8 cellular contexts compared by ENCODE assay signal in genomic region chr22:36856121-36856791, GRCh38. TPM values are rescaled to one million over a fixed set of nuclear protein-coding genes. Genes with fewer than 3 reads are reported as not detected.
DNase-seq lines count a peak whose midpoint lies in the region; ATAC-seq and TF ChIP-seq lines count a peak whose summit lies in the region.

No MANE protein-coding gene starts in this region.

- H3K9me3 Mint-ChIP-seq in Caco-2 (ENCODE audit: unreplicated experiment): peaks cover 10% of the 10 kb centered on the region

- peak; percentile 100 for TF ChIP-seq CTCF in Caco-2 (IDR thresholded peaks at IDR 0.05; ENCODE audit: insufficient read depth in 1 of 2, low read depth in 1 of 2, low read length in 1 of 2, severe bottlenecking in 1 of 2, unreplicated experiment in 1 of 2)

- peaks cover 1% of the 10 kb centered on the region; the same call in 1 of the 2 replicates for H3K27me3 ChIP-seq in Caco-2 (replicated peaks; ENCODE audit: control insufficient read depth, insufficient read depth, low read length)

- H3K27ac Mint-ChIP-seq in Caco-2 (ENCODE audit: unreplicated experiment): no peak overlapping the region

- H3K4me3 Mint-ChIP-seq in Caco-2 (ENCODE audit: unreplicated experiment): no peak overlapping the region

- peak; percentile 29 for ATAC-seq in HG03045 (IDR thresholded peaks at IDR 0.05; ENCODE audit: unreplicated experiment)
- ATAC-seq in left colon: peak; percentile 86
- ATAC-seq in GM21390 (IDR thresholded peaks at IDR 0.05; ENCODE audit: unreplicated experiment): no peak

- no peaks in the 10 kb centered on the region for H3K4me1 ChIP-seq in Caco-2

- no peaks in the 10 kb centered on the region for H3K9me3 ChIP-seq in Caco-2

- peaks cover 9% of the 10 kb centered on the region for H3K27me3 Mint-ChIP-seq in Caco-2 (ENCODE audit: insufficient read depth, unreplicated experiment)

- CTCF ChIA-PET in Caco-2 (lab: Charles Lee): interaction anchor here (0.5 to 1.5 kb wide), 20 partner anchors 9 to 315 kb away, joined by 3 to 20 read pairs (median 3); partner anchors contain the start of genes IFT27 and TST

- H3K36me3 Mint-ChIP-seq in Caco-2 (ENCODE audit: insufficient read depth, unreplicated experiment): no peaks in the 10 kb centered on the region

- POLR2A ChIA-PET in Caco-2 (lab: Charles Lee): no interaction called here

- no TSS peak for BruUV-seq in Caco-2 (replicated peaks; lab: Mats Ljungman, UMichigan)

- no peaks in the 10 kb centered on the region for H3K36me3 ChIP-seq in Caco-2 (ENCODE audit: control insufficient read depth, insufficient read depth, low read length)

- peak; percentile 73 to 92 for DNase-seq in Caco-2
- DNase-seq in NCI-H510A (lab: John Stamatoyannopoulos, UW): peak; percentile 5
- DNase-seq in activated CD4-positive, alpha-beta T cell treated with anti-CD3 and anti-CD28 coated beads for 1 hour: peak; percentile 90
- DNase-seq in central memory CD4-positive, alpha-beta T cell: peak; percentile 85
- DNase-seq in left colon: peak; percentile 78 to 95
- DNase-seq in stimulated activated CD4-positive, alpha-beta T cell treated with anti-CD3 and anti-CD28 coated beads, Interleukin-2, amount 100 ng/mL, for 48 hours: peak; percentile 99 to 100

- H3K4me1 Mint-ChIP-seq in Caco-2 (ENCODE audit: low read depth, unreplicated experiment): peaks cover 6% of the 10 kb centered on the region

- intact Hi-C loops in Caco-2 (cut with micrococcal nuclease; ENCODE audit: unreplicated experiment): loop anchor here (1.0 kb wide), 2 partner anchors 74 to 122 kb away; no protein-coding TSS in a partner anchor
- intact Hi-C loops in left colon (cut with DNase I, micrococcal nuclease): loop anchor here in 1 of 2 donors (5.0 to 10.0 kb wide), 2 partner anchors 71 to 121 kb away; no protein-coding TSS in a partner anchor

- no peak overlapping the region for H3K4me3 ChIP-seq in Caco-2 (ENCODE audit: low read depth, low read length)

RNA-seq across cellular contexts. Expression of gene NCF4, which starts 4.5 kb away (rescaled TPM):
- total RNA-seq in Caco-2 (2022) (not detected in 2 replicates), left colon (10 to 100 TPM in 1 of 2 donors, 1 to 10 TPM in 1; 6.3 to 11.2 TPM)

RNA-seq across cellular contexts. Expression of gene PVALB, which starts 39.4 kb away (rescaled TPM):
- total RNA-seq in Caco-2 (2022): not detected in 2 replicates
- not detected for total RNA-seq in left colon

RNA-seq across cellular contexts. Expression of gene CSF2RB, which starts 57.2 kb away (rescaled TPM):
- total RNA-seq in Caco-2 (2022): not detected in 2 replicates
- 1 to 10 TPM; 2.9 to 5.6 TPM for total RNA-seq in left colon

Comparison
In these comparisons a context has a peak if more than half of its experiments do, and no peak if none do; other contexts are left out.
1. DNase-seq: peak in every context shown above with its lines; median percentile 100 in stimulated activated CD4-positive, alpha-beta T cell treated with anti-CD3 and anti-CD28 coated beads, Interleukin-2, amount 100 ng/mL, for 48 hours; 90 in activated CD4-positive, alpha-beta T cell treated with anti-CD3 and anti-CD28 coated beads for 1 hour; 86 in left colon; 85 in central memory CD4-positive, alpha-beta T cell; 82 in Caco-2; 5 in NCI-H510A.